Comparison of ENCODE assay signal across 29 cellular contexts in genomic region chr1:14009576-14009975, GRCh38.
"Had no signal": no experiment of that assay in that cellular context is flagged by ENCODE, and none has a peak within 500 bp of the region (broad histone marks: within the 10 kb centered on the region; RNA-seq: fewer than 3 reads in every experiment).

No MANE protein-coding gene starts in this region.

- H3K27ac ChIP-seq: adrenal gland, body of pancreas, brain microvascular endothelial cell, breast epithelium, VCaP had no signal

- H3K27me3 ChIP-seq: adrenal gland, body of pancreas, brain microvascular endothelial cell, breast epithelium had no signal

- H3K4me3 ChIP-seq: adrenal gland, body of pancreas, breast epithelium had no signal

- H3K36me3 ChIP-seq: adrenal gland, brain microvascular endothelial cell, breast epithelium had no signal

- H3K4me1 ChIP-seq: adrenal gland, body of pancreas, breast epithelium had no signal

- DNase-seq: activated B cell treated with CpG ODN at 0.5 μM for 24 hours; activated CD4-positive, alpha-beta memory T cell treated with anti-CD3 and anti-CD28 coated beads for 36 hours; activated CD4-positive, alpha-beta T cell treated with anti-CD3 and anti-CD28 coated beads for 4 hours; activated CD4-positive, alpha-beta T cell treated with anti-CD3 and anti-CD28 coated beads, Interleukin-2, amount 10 ng/mL, durations not matched to agents 24 days and 14 days; activated CD4-positive, alpha-beta T cell treated with anti-CD3 and anti-CD28 coated beads, Interleukin-2, amount 50 U/mL, for 1 hour; activated CD4-positive, alpha-beta T cell treated with anti-CD3 and anti-CD28 coated beads, Interleukin-2, amount 50 U/mL, for 4 hours; activated CD4-positive, CD25-positive, alpha-beta regulatory T cell treated with anti-CD3 and anti-CD28 coated beads, Interleukin-2, amount 50 U/mL, for 72 hours; activated CD8-positive, alpha-beta memory T cell treated with anti-CD3 and anti-CD28 coated beads, Interleukin-2, amount 50 U/mL, for 4 hours; activated CD8-positive, alpha-beta T cell treated with anti-CD3 and anti-CD28 coated beads for 36 hours; activated effector memory CD4-positive, alpha-beta T cell treated with anti-CD3 and anti-CD28 coated beads, Interleukin-2, amount 50 U/mL, for 16 hours; activated gamma-delta T cell treated with Interleukin-2 at 50 U/mL for 16 hours; activated naive CD4-positive, alpha-beta T cell; activated naive CD4-positive, alpha-beta T cell treated with anti-CD3 and anti-CD28 coated beads for 36 hours; activated naive CD4-positive, alpha-beta T cell treated with anti-CD3 and anti-CD28 coated beads, Interleukin-2, amount 50 U/mL, for 16 hours; activated naive CD8-positive, alpha-beta T cell treated with anti-CD3 and anti-CD28 coated beads for 36 hours; activated T-cell treated with anti-CD3 and anti-CD28 coated beads for 4 hours; activated T-cell treated with anti-CD3 and anti-CD28 coated beads, Interleukin-2, amount 50 U/mL, for 1 hour; activated T-cell treated with anti-CD3 and anti-CD28 coated beads, Interleukin-2, amount 50 U/mL, for 4 hours; activated T-cell treated with anti-CD3 and anti-CD28 coated beads, Interleukin-2, amount 50 U/mL, for 72 hours; adrenal gland; amniotic stem cell; aorta; body of pancreas; brain microvascular endothelial cell; central memory CD4-positive, alpha-beta T cell; T-helper 2 cell; T-helper 9 cell had no signal

- H3K9me3 ChIP-seq: adrenal gland, breast epithelium had no signal
